ENCODE assay signal across 14 cellular contexts in genomic region chr17:75476752-75477492, GRCh38. TPM values are rescaled to one million over a fixed set of nuclear protein-coding genes. Genes with fewer than 3 reads are reported as not detected.
DNase-seq lines count a peak whose midpoint lies in the region; ATAC-seq and TF ChIP-seq lines count a peak whose summit lies in the region.
"Had no signal": no experiment of that assay in that cellular context is flagged by ENCODE, and none has a peak within 500 bp of the region (broad histone marks: within the 10 kb centered on the region; RNA-seq: fewer than 3 reads in every experiment).

No MANE protein-coding gene starts in this region.

- H3K4me1 Mint-ChIP-seq in GM23338 = peaks cover 7% of the 10 kb centered on the region
- H3K4me1 Mint-ChIP-seq in MCF 10A (ENCODE audit: insufficient read depth, unreplicated experiment) = no peaks in the 10 kb centered on the region

- no peak for ATAC-seq in GM23338
- ATAC-seq in HG03565 (IDR thresholded peaks at IDR 0.05; ENCODE audit: unreplicated experiment) = no peak
- ATAC-seq in HG03108 (IDR thresholded peaks at IDR 0.05; ENCODE audit: unreplicated experiment) = no peak

- peaks cover 43% of the 10 kb centered on the region for H3K79me1 ChIP-seq in mesenchymal stem cell (replicated peaks; ENCODE audit: low read length, poor library complexity, severe bottlenecking)

- H3K27ac Mint-ChIP-seq in GM23338 (peak overlapping the region; percentile 14; the same call in 1 of the 2 replicates), MCF 10A (ENCODE audit: low read depth, unreplicated experiment) (no peak overlapping the region)

- no peak overlapping the region for H2BK5ac ChIP-seq in mesenchymal stem cell (ENCODE audit: low read depth, low read length, poor library complexity, severe bottlenecking)

- H4K91ac ChIP-seq in mesenchymal stem cell (ENCODE audit: low read length) = peak overlapping the region; percentile 58

- H4K20me1 ChIP-seq in GM23338 (replicated peaks; ENCODE audit: insufficient read depth) = no peaks in the 10 kb centered on the region; the same call in 1 of the 2 replicates

- CTCF ChIA-PET in MCF 10A (lab: Yijun Ruan, JAX) = interaction anchor here (0.6 to 0.9 kb wide), 2 partner anchors 51 to 238 kb away, joined by 3 read pairs; no protein-coding TSS in a partner anchor

- H3K36me3 Mint-ChIP-seq in GM23338 (ENCODE audit: low read depth) = peaks cover 11% of the 10 kb centered on the region; the same call in 2 of the 3 replicates
- peaks cover 30% of the 10 kb centered on the region for H3K36me3 Mint-ChIP-seq in MCF 10A (ENCODE audit: insufficient read depth, unreplicated experiment)

- TF ChIP-seq POLR2A in stomach (IDR thresholded peaks at IDR 0.05) = no peak

- H3K9me3 ChIP-seq in ectodermal cell (ENCODE audit: control insufficient read depth, low read length) (no peaks in the 10 kb centered on the region), mesenchymal stem cell (ENCODE audit: control insufficient read depth, low read length) (no peaks in the 10 kb centered on the region), stomach (no peaks in the 10 kb centered on the region)

- BruUV-seq in MCF 10A (replicated peaks; lab: Mats Ljungman, UMichigan) = no TSS peak

- H3K23ac ChIP-seq in mesenchymal stem cell (ENCODE audit: low read length in 2 of 2) = no peak overlapping the region

- H3K4me1 ChIP-seq in GM23338 (ENCODE audit: insufficient read depth) (peaks cover 5% of the 10 kb centered on the region; the same call in 1 of the 2 replicates), ectodermal cell (ENCODE audit: control insufficient read depth, insufficient read depth, low read length) (peaks cover 53% of the 10 kb centered on the region), mesenchymal stem cell (ENCODE audit: control insufficient read depth, insufficient read depth, low read depth, low read length) (peaks cover 26% of the 10 kb centered on the region), stomach (peaks cover 18 to 42% (median 34%) of the 10 kb centered on the region in 4 donors)

- H3K27me3 ChIP-seq in GM23338 (ENCODE audit: insufficient read depth) (no peaks in the 10 kb centered on the region), ectodermal cell (ENCODE audit: control insufficient read depth, insufficient read depth, low read length, poor library complexity, severe bottlenecking) (no peaks in the 10 kb centered on the region), mesenchymal stem cell (ENCODE audit: control insufficient read depth in 1 of 2, insufficient read depth in 1 of 2, low read length in 2 of 2) (no peaks in the 10 kb centered on the region), stomach (no peaks in the 10 kb centered on the region)
- H3K27me3 ChIP-seq: hepatocyte had no signal

- TF ChIP-seq CTCF in GM23338 (conservative IDR thresholded peaks at IDR 0.05; ENCODE audit: low read depth in 2 of 2) (no peak), stomach (IDR thresholded peaks at IDR 0.05) (no peak), MCF 10A (IDR thresholded peaks at IDR 0.05; ENCODE audit: unreplicated experiment) (no peak)

- H3K27me3 Mint-ChIP-seq in GM23338 (ENCODE audit: insufficient read depth, low read depth, poor library complexity) (peaks cover 15% of the 10 kb centered on the region), MCF 10A (ENCODE audit: insufficient read depth, unreplicated experiment) (no peaks in the 10 kb centered on the region)

- no peaks in the 10 kb centered on the region for H3K9me2 ChIP-seq in GM23338 (ENCODE audit: insufficient read depth)

- no peak overlapping the region for H2AK5ac ChIP-seq in mesenchymal stem cell (ENCODE audit: low read length, severe bottlenecking)

- H3K9ac ChIP-seq in mesenchymal stem cell (ENCODE audit: low read length) = no peak overlapping the region

- no peaks in the 10 kb centered on the region for H3K36me3 ChIP-seq in GM23338 (ENCODE audit: insufficient read depth)
- peaks cover 9% of the 10 kb centered on the region for H3K36me3 ChIP-seq in ectodermal cell (ENCODE audit: control insufficient read depth, insufficient read depth, low read length)
- H3K36me3 ChIP-seq in mesenchymal stem cell (ENCODE audit: control insufficient read depth in 1 of 2, insufficient read depth in 2 of 2, low read depth in 1 of 2, low read length in 2 of 2) = peaks cover 17 to 49% of the 10 kb centered on the region in 2 experiments
- peaks cover 10 to 39% (median 37%) of the 10 kb centered on the region in 4 donors for H3K36me3 ChIP-seq in stomach

- H2BK120ac ChIP-seq in mesenchymal stem cell (ENCODE audit: low read depth, low read length) = no peak overlapping the region

- H3K4me3 Mint-ChIP-seq in GM23338 (no peak overlapping the region), MCF 10A (ENCODE audit: unreplicated experiment) (no peak overlapping the region)

- POLR2A ChIA-PET in MCF 10A (lab: Yijun Ruan, JAX) = interaction anchor here (0.6 to 0.8 kb wide), 2 partner anchors 65 to 150 kb away, joined by 3 read pairs; no protein-coding TSS in a partner anchor

- H2BK15ac ChIP-seq in mesenchymal stem cell (ENCODE audit: low read depth, poor library complexity, severe bottlenecking) = peak overlapping the region; percentile 14

- H3K4me3 ChIP-seq in GM23338 = no peak overlapping the region
- H3K4me3 ChIP-seq in ectodermal cell (ENCODE audit: insufficient read depth, low read depth, low read length) = no peak overlapping the region
- no peak overlapping the region for H3K4me3 ChIP-seq in mesenchymal stem cell (ENCODE audit: insufficient read depth in 1 of 2, low read depth in 1 of 2, low read length in 2 of 2)
- H3K4me3 ChIP-seq in stomach = no peak overlapping the region
- H3K4me3 ChIP-seq: hepatocyte had no signal

- peak overlapping the region; percentile 33 for H4K8ac ChIP-seq in mesenchymal stem cell (ENCODE audit: low read length)

- DNase-seq in GM23338 (ENCODE audit: low spot score) (no peak), mesenchymal stem cell (no peak), stomach (no peak), GM19238 (ENCODE audit: insufficient read length, low spot score) (no peak), MCF 10A (ENCODE audit: unreplicated experiment) (no peak)
- DNase-seq: mammary epithelial cell, NCI-H1417, NCI-H748 treated with DMSO at 0.1 percent for 48 hours, SIG-M5 had no signal

- no peak overlapping the region for H2AFZ ChIP-seq in GM23338
- H2AFZ ChIP-seq in mesenchymal stem cell (ENCODE audit: low read depth, low read length) = no peak overlapping the region
- H2AFZ ChIP-seq: hepatocyte had no signal

- no peak for TF ChIP-seq EP300 in stomach (IDR thresholded peaks at IDR 0.05)

- intact Hi-C loops in stomach (cut with DNase I; ENCODE audit: low total_unique reads) (no loop called here), MCF 10A (cut with micrococcal nuclease) (no loop called here)

- H3K4me2 ChIP-seq in GM23338 (no peak overlapping the region), mesenchymal stem cell (ENCODE audit: low read length, poor library complexity, severe bottlenecking) (no peak overlapping the region)
- H3K4me2 ChIP-seq: hepatocyte had no signal

- H3K14ac ChIP-seq in mesenchymal stem cell (ENCODE audit: low read length in 2 of 2) = no peak overlapping the region

- no peak overlapping the region for H3K4ac ChIP-seq in mesenchymal stem cell (ENCODE audit: low read depth in 1 of 2, low read length in 2 of 2)

- no peaks in the 10 kb centered on the region for H3K9me3 Mint-ChIP-seq in GM23338
- no peaks in the 10 kb centered on the region for H3K9me3 Mint-ChIP-seq in MCF 10A (ENCODE audit: unreplicated experiment)

- no peak overlapping the region for H2BK12ac ChIP-seq in mesenchymal stem cell (ENCODE audit: low read length in 2 of 2)

- 84 to 86% methylated on average over 11 of the region's 11 CpGs for WGBS in ectodermal cell, 2 experiments
- 84% methylated on average over 11 of the region's 11 CpGs for WGBS in mesenchymal stem cell
- WGBS in stomach, 5 donors = 60 to 76% (median 68%) methylated on average over 11 of the region's 11 CpGs

- no peak overlapping the region for H3K18ac ChIP-seq in mesenchymal stem cell (ENCODE audit: low read depth in 1 of 2, low read length in 2 of 2)

- H3K79me2 ChIP-seq in GM23338 (replicated peaks; ENCODE audit: insufficient read depth) = no peaks in the 10 kb centered on the region

- H3F3A ChIP-seq in GM23338 (replicated peaks; ENCODE audit: low read depth) = no peaks in the 10 kb centered on the region

- H3K27ac ChIP-seq in GM23338 (ENCODE audit: low read depth) = no peak overlapping the region
- peak overlapping the region; percentile 3 for H3K27ac ChIP-seq in ectodermal cell (ENCODE audit: insufficient read depth, low read depth, low read length, poor library complexity, severe bottlenecking)
- H3K27ac ChIP-seq in mesenchymal stem cell (ENCODE audit: low read length, poor library complexity, severe bottlenecking) = no peak overlapping the region
- H3K27ac ChIP-seq in stomach = peak overlapping the region in 4 of 5 donors; percentile 7 to 68 (median 57)
- H3K27ac ChIP-seq: hepatocyte, VCaP had no signal

RNA-seq across cellular contexts. Expression of gene TMEM94, which starts 20.5 kb away (rescaled TPM):
- total RNA-seq in GM23338 (2014; rRNA removed; shearing (Covaris generic)) = 36.6 and 66.0 TPM in 2 replicates
- polyA plus RNA-seq in GM23338 (2016; fragmentation: Nextera tagmentation; extraction: Ambion mirVana) = 21.9 and 24.0 TPM in 2 replicates
- polyA plus RNA-seq in ectodermal cell (2013, experiment 1 of 4) = 111 TPM
- polyA plus RNA-seq in ectodermal cell (2013, experiment 2 of 4) = 91.6 TPM
- polyA plus RNA-seq in ectodermal cell (2013, experiment 3 of 4) = 98.3 TPM
- polyA plus RNA-seq in ectodermal cell (2013, experiment 4 of 4) = 107 TPM
- polyA plus RNA-seq in mesenchymal stem cell (2013, experiment 1 of 2) = 38.5 TPM
- 37.2 TPM for polyA plus RNA-seq in mesenchymal stem cell (2013, experiment 2 of 2)
- 100 to 1,000 TPM in 3 of 5 donors, 10 to 100 TPM in 2; 31.9 to 466 (median 128) TPM for total RNA-seq in stomach
- polyA plus RNA-seq in stomach = 10 to 100 TPM; 16.6 to 28.5 (median 20.5) TPM
- total RNA-seq in MCF 10A (2022) = 42.8 and 46.5 TPM in 2 replicates

RNA-seq across cellular contexts. Expression of gene CASKIN2, which starts 38.4 kb away (rescaled TPM):
- total RNA-seq in GM23338 (2014; rRNA removed; shearing (Covaris generic)) = 17.7 and 21.5 TPM in 2 replicates
- 4.7 and 4.9 TPM in 2 replicates for polyA plus RNA-seq in GM23338 (2016; fragmentation: Nextera tagmentation; extraction: Ambion mirVana)
- 24.0 TPM for polyA plus RNA-seq in ectodermal cell (2013, experiment 1 of 4)
- 24.3 TPM for polyA plus RNA-seq in ectodermal cell (2013, experiment 2 of 4)
- 15.2 TPM for polyA plus RNA-seq in ectodermal cell (2013, experiment 3 of 4)
- 16.6 TPM for polyA plus RNA-seq in ectodermal cell (2013, experiment 4 of 4)
- polyA plus RNA-seq in mesenchymal stem cell (2013, experiment 1 of 2) = 6.3 TPM
- polyA plus RNA-seq in mesenchymal stem cell (2013, experiment 2 of 2) = 6.1 TPM
- 10 to 100 TPM in 4 of 5 donors, 1 to 10 TPM in 1; 9.0 to 27.4 (median 15.6) TPM for total RNA-seq in stomach
- polyA plus RNA-seq in stomach = 1 to 10 TPM; 5.4 to 9.3 (median 8.8) TPM
- total RNA-seq in MCF 10A (2022) = 19.2 and 19.8 TPM in 2 replicates

RNA-seq across cellular contexts. Expression of gene TSEN54, which starts 39.4 kb away (rescaled TPM):
- 61.9 and 62.5 TPM in 2 replicates for total RNA-seq in GM23338 (2014; rRNA removed; shearing (Covaris generic))
- 45.9 and 48.2 TPM in 2 replicates for polyA plus RNA-seq in GM23338 (2016; fragmentation: Nextera tagmentation; extraction: Ambion mirVana)
- polyA plus RNA-seq in ectodermal cell (2013, experiment 1 of 4) = 59.8 TPM
- 49.6 TPM for polyA plus RNA-seq in ectodermal cell (2013, experiment 2 of 4)
- 41.6 TPM for polyA plus RNA-seq in ectodermal cell (2013, experiment 3 of 4)
- polyA plus RNA-seq in ectodermal cell (2013, experiment 4 of 4) = 38.0 TPM
- 8.4 TPM for polyA plus RNA-seq in mesenchymal stem cell (2013, experiment 1 of 2)
- polyA plus RNA-seq in mesenchymal stem cell (2013, experiment 2 of 2) = 9.2 TPM
- 100 to 1,000 TPM in 2 of 5 donors, 10 to 100 TPM in 3; 13.2 to 219 (median 48.1) TPM for total RNA-seq in stomach
- polyA plus RNA-seq in stomach = 10 to 100 TPM; 20.8 to 49.7 (median 36.2) TPM
- 13.3 and 15.6 TPM in 2 replicates for total RNA-seq in MCF 10A (2022)

RNA-seq across cellular contexts. Expression of gene LLGL2, which starts 48.6 kb away (rescaled TPM):
- total RNA-seq in GM23338 (2014; rRNA removed; shearing (Covaris generic)) = 63.9 and 78.5 TPM in 2 replicates
- polyA plus RNA-seq in GM23338 (2016; fragmentation: Nextera tagmentation; extraction: Ambion mirVana) = 62.5 and 71.9 TPM in 2 replicates
- 40.6 TPM for polyA plus RNA-seq in ectodermal cell (2013, experiment 1 of 4)
- 54.1 TPM for polyA plus RNA-seq in ectodermal cell (2013, experiment 2 of 4)
- 32.3 TPM for polyA plus RNA-seq in ectodermal cell (2013, experiment 3 of 4)
- polyA plus RNA-seq in ectodermal cell (2013, experiment 4 of 4) = 33.2 TPM
- 3.6 TPM for polyA plus RNA-seq in mesenchymal stem cell (2013, experiment 1 of 2)
- polyA plus RNA-seq in mesenchymal stem cell (2013, experiment 2 of 2) = 3.5 TPM
- total RNA-seq in stomach = 100 to 1,000 TPM in 4 of 5 donors, 10 to 100 TPM in 1; 72.3 to 565 (median 165) TPM
- 100 to 1,000 TPM; 144 to 199 (median 184) TPM for polyA plus RNA-seq in stomach
- total RNA-seq in MCF 10A (2022) = 19.8 and 21.2 TPM in 2 replicates

Comparison
In these comparisons a context has a peak if more than half of its experiments do, and no peak if none do; other contexts are left out.
1. H3K27ac ChIP-seq: peak in ectodermal cell (single experiment) and stomach (4 of 5); none in GM23338 (single experiment) and mesenchymal stem cell (single experiment).